Comparison of ENCODE assay signal across 8 cellular contexts in genomic region chr6:84967389-84967788, GRCh38.
DNase-seq lines count a peak whose midpoint lies in the region; ATAC-seq lines count a peak whose summit lies in the region.

No MANE protein-coding gene starts in this region.

- no peak for ATAC-seq in HG03196 (IDR thresholded peaks at IDR 0.05; ENCODE audit: unreplicated experiment)
- no peak for ATAC-seq in HG02588 (IDR thresholded peaks at IDR 0.05; ENCODE audit: unreplicated experiment)
- no peak for ATAC-seq in activated CD8-positive, alpha-beta memory T cell treated with anti-CD3 and anti-CD28 coated beads, Interleukin-2, amount 10 ng/mL, durations not matched to agents 7 days and 5 days

- H3K36me3 Mint-ChIP-seq in activated CD8-positive, alpha-beta memory T cell treated with anti-CD3 and anti-CD28 coated beads, Interleukin-2, amount 10 ng/mL, durations not matched to agents 7 days and 5 days, result no peaks in the 10 kb centered on the region

- H3K4me3 Mint-ChIP-seq in activated CD8-positive, alpha-beta memory T cell treated with anti-CD3 and anti-CD28 coated beads, Interleukin-2, amount 10 ng/mL, durations not matched to agents 7 days and 5 days, result no peak overlapping the region

- no peaks in the 10 kb centered on the region for H3K36me3 ChIP-seq in SK-N-MC (ENCODE audit: insufficient read depth, low read length)
- no peaks in the 10 kb centered on the region for H3K36me3 ChIP-seq in iPS DF 6.9 (ENCODE audit: control insufficient read depth, insufficient read depth, low read length)

- CTCF ChIA-PET in activated CD8-positive, alpha-beta memory T cell treated with anti-CD3 and anti-CD28 coated beads, Interleukin-2, amount 10 ng/mL, durations not matched to agents 7 days and 5 days (lab: Charles Lee), result no interaction called here

- H3K27ac Mint-ChIP-seq in activated CD8-positive, alpha-beta memory T cell treated with anti-CD3 and anti-CD28 coated beads, Interleukin-2, amount 10 ng/mL, durations not matched to agents 7 days and 5 days, result no peak overlapping the region

- no peaks in the 10 kb centered on the region for H3K27me3 Mint-ChIP-seq in activated CD8-positive, alpha-beta memory T cell treated with anti-CD3 and anti-CD28 coated beads, Interleukin-2, amount 10 ng/mL, durations not matched to agents 7 days and 5 days

- peak overlapping the region; percentile 45; the same call in 1 of the 2 replicates for H3K4me3 ChIP-seq in SK-N-MC
- no peak overlapping the region for H3K4me3 ChIP-seq in iPS DF 6.9 (ENCODE audit: low read length)

- H3K4me1 ChIP-seq in iPS DF 6.9 (ENCODE audit: control insufficient read depth, insufficient read depth, low read length), result no peaks in the 10 kb centered on the region

- no CpG with 5 or more reads among the region's 7 CpGs for WGBS in iPS DF 6.9 (ENCODE audit: insufficient coverage, insufficient read length)

- DNase-seq in CMK (ENCODE audit: low read depth), result peak; percentile 8
- peak; percentile 24 for DNase-seq in HS-5 (ENCODE audit: low read depth)
- DNase-seq in SK-N-MC (ENCODE audit: low read depth, low spot score), result no peak
- peak; percentile 64 for DNase-seq in iPS DF 6.9 (ENCODE audit: low read depth, low spot score)
- DNase-seq in activated CD8-positive, alpha-beta memory T cell treated with anti-CD3 and anti-CD28 coated beads, Interleukin-2, amount 10 ng/mL, durations not matched to agents 7 days and 5 days, result no peak
- no peak for DNase-seq in DMS153 treated with DMSO at 0.1 percent for 48 hours (lab: John Stamatoyannopoulos, UW; ENCODE audit: unreplicated experiment)

- H3K9ac ChIP-seq in SK-N-MC (ENCODE audit: insufficient read length), result no peak overlapping the region

- H3K27ac ChIP-seq in SK-N-MC, result no peak overlapping the region
- no peak overlapping the region for H3K27ac ChIP-seq in iPS DF 6.9 (ENCODE audit: low read length)

- H3K27me3 ChIP-seq in iPS DF 6.9 (ENCODE audit: control insufficient read depth, insufficient read depth, low read length), result no peaks in the 10 kb centered on the region

- no peaks in the 10 kb centered on the region for H3K4me1 Mint-ChIP-seq in activated CD8-positive, alpha-beta memory T cell treated with anti-CD3 and anti-CD28 coated beads, Interleukin-2, amount 10 ng/mL, durations not matched to agents 7 days and 5 days

- H3K9me3 Mint-ChIP-seq in activated CD8-positive, alpha-beta memory T cell treated with anti-CD3 and anti-CD28 coated beads, Interleukin-2, amount 10 ng/mL, durations not matched to agents 7 days and 5 days (ENCODE audit: low read depth), result peaks cover 16% of the 10 kb centered on the region

- H3K9me3 ChIP-seq in SK-N-MC (ENCODE audit: low read depth, low read length) (no peaks in the 10 kb centered on the region), iPS DF 6.9 (ENCODE audit: control insufficient read depth, insufficient read depth, low read length) (no peaks in the 10 kb centered on the region; the same call in 1 of the 2 replicates)

Comparison
In these comparisons a context has a peak if more than half of its experiments do, and no peak if none do; other contexts are left out.
1. DNase-seq: peak in CMK (single experiment), HS-5 (single experiment) and iPS DF 6.9 (single experiment); none in SK-N-MC (single experiment), activated CD8-positive, alpha-beta memory T cell treated with anti-CD3 and anti-CD28 coated beads, Interleukin-2, amount 10 ng/mL, durations not matched to agents 7 days and 5 days (single experiment) and DMS153 treated with DMSO at 0.1 percent for 48 hours (single experiment).